11 cellular contexts compared by ENCODE assay signal in genomic region chr7:88357295-88357694, GRCh38. TPM values are rescaled to one million over a fixed set of nuclear protein-coding genes. Genes with fewer than 3 reads are reported as not detected.
A peak's percentile ranks its signal among the peaks of the same experiment; 100 is the strongest.
DNase-seq lines count a peak whose midpoint lies in the region; ATAC-seq, FAIRE-seq and TF ChIP-seq lines count a peak whose summit lies in the region.
"Had no signal": no experiment of that assay in that cellular context is flagged by ENCODE, and none has a peak within 500 bp of the region (broad histone marks: within the 10 kb centered on the region; RNA-seq: fewer than 3 reads in every experiment).

No MANE protein-coding gene starts in this region.

- no peaks in the 10 kb centered on the region; the same call in 1 of the 2 replicates for H4K20me1 ChIP-seq in PC-9 (ENCODE audit: insufficient read depth)

- no peak overlapping the region for H3K4me2 ChIP-seq in PC-9

- no peaks in the 10 kb centered on the region for H3K27me3 ChIP-seq in PC-9 (ENCODE audit: insufficient read depth, low read depth)
- no peaks in the 10 kb centered on the region for H3K27me3 ChIP-seq in pancreas

- no peaks in the 10 kb centered on the region for H3F3A ChIP-seq in PC-9 (ENCODE audit: insufficient read depth, low read depth)

- H2AFZ ChIP-seq in PC-9, result no peak overlapping the region

- 17 to 23% methylated on average over 1 of the region's 1 CpG for WGBS in pancreas, 2 donors

- no peaks in the 10 kb centered on the region for H3K9me2 ChIP-seq in PC-9 (ENCODE audit: insufficient read depth)

- 0 out of 2 replicates have a peak, but pooled peaks have one; percentile 11 for TF ChIP-seq CTCF in GM12874 (IDR thresholded peaks at IDR 0.05; ENCODE audit: insufficient read depth, low read depth, low read length)
- TF ChIP-seq CTCF in PC-9 (conservative IDR thresholded peaks at IDR 0.05), result peak; percentile 50
- no peak for TF ChIP-seq CTCF in pancreas (IDR thresholded peaks at IDR 0.05)
- TF ChIP-seq CTCF in GM20000 (IDR thresholded peaks at IDR 0.05; ENCODE audit: extremely low read depth, missing control alignments), result no peak

- FAIRE-seq in pancreas (lab: Jason Lieb, UNC), result no peak
- FAIRE-seq: GM12891 had no signal

- intact Hi-C loops in PC-9 (cut with micrococcal nuclease; ENCODE audit: unreplicated experiment), result loop anchor here (1.0 to 5.0 kb wide), 2 partner anchors 50 to 130 kb away; partner anchors contain the start of gene STEAP4
- intact Hi-C loops in pancreas (cut with DNase I), result no loop called here

- ATAC-seq in pancreas, result peak; percentile 54 to 87 (median 78)
- no peak for ATAC-seq in HG03159 (IDR thresholded peaks at IDR 0.05; ENCODE audit: unreplicated experiment)
- ATAC-seq: activated naive CD8-positive, alpha-beta T cell treated with anti-CD3 and anti-CD28 coated beads, Interleukin-2, amount 50 U/mL, for 24 hours had no signal

- H3K36me3 ChIP-seq in PC-9 (ENCODE audit: low read depth) (no peaks in the 10 kb centered on the region), pancreas (no peaks in the 10 kb centered on the region)

- no peaks in the 10 kb centered on the region for H3K79me2 ChIP-seq in PC-9 (ENCODE audit: low read depth)

- H3K9me3 ChIP-seq in PC-9 (ENCODE audit: insufficient read depth, low read depth) (no peaks in the 10 kb centered on the region), pancreas (no peaks in the 10 kb centered on the region)

- BruUV-seq in PC-9 (replicated peaks; lab: Mats Ljungman, UMichigan), result no TSS peak

- DNase-seq in PC-9 (peak; percentile 33 to 47), fibroblast of peridontal ligament (ENCODE audit: extremely low read depth) (peak; percentile 18), pancreas (peak in 3 of 6 donors; percentile 9 to 31 (median 24)), GM20000 (ENCODE audit: low spot score) (no peak), NCI-H1930 (lab: John Stamatoyannopoulos, UW) (no peak)
- no peak for DNase-seq in activated CD8-positive, alpha-beta memory T cell treated with anti-CD3 and anti-CD28 coated beads, Interleukin-2, amount 50 U/mL, for 4 hours
- DNase-seq: activated naive CD8-positive, alpha-beta T cell treated with anti-CD3 and anti-CD28 coated beads, Interleukin-2, amount 50 U/mL, for 24 hours; T-helper 2 cell had no signal

- H3K4me3 ChIP-seq in PC-9, result no peak overlapping the region
- no peak overlapping the region for H3K4me3 ChIP-seq in pancreas

- CTCF ChIA-PET in PC-9 (lab: Charles Lee), result interaction anchor here (1.0 to 2.7 kb wide), 2 partner anchors 78 to 114 kb away, joined by 4 to 52 read pairs; no protein-coding TSS in a partner anchor

- H3K4me1 ChIP-seq in PC-9 (replicated peaks; ENCODE audit: insufficient read depth) (peaks cover 15% of the 10 kb centered on the region), pancreas (peaks cover 11 to 16% (median 15%) of the 10 kb centered on the region in 3 donors)

- no peak overlapping the region for H3K27ac ChIP-seq in PC-9
- H3K27ac ChIP-seq in pancreas, result peak overlapping the region in 2 of 4 donors; percentile 13 to 34

- POLR2A ChIA-PET in PC-9 (lab: Charles Lee; ENCODE audit: unreplicated experiment), result no interaction called here

RNA-seq across cellular contexts. Expression of gene STEAP4, which starts 50.6 kb away (rescaled TPM):
- total RNA-seq in PC-9 (2021) (10.3 and 12.1 TPM in 2 replicates), pancreas (10 to 100 TPM in 3 of 6 donors, 1 to 10 TPM in 3; 4.2 to 15.0 (median 11.0) TPM)
- 1 to 10 TPM; 3.2 to 4.2 TPM for polyA plus RNA-seq in pancreas

Comparison
In these comparisons a context has a peak if more than half of its experiments do, and no peak if none do; other contexts are left out.
1. CTCF ChIP-seq: peak in GM12874 (single experiment) and PC-9 (single experiment); none in pancreas (0 of 4) and GM20000 (single experiment).
2. DNase-seq: peak in PC-9 (2 of 2) and fibroblast of peridontal ligament (single experiment); none in activated CD8-positive, alpha-beta memory T cell treated with anti-CD3 and anti-CD28 coated beads, Interleukin-2, amount 50 U/mL, for 4 hours (single experiment), GM20000 (single experiment) and NCI-H1930 (0 of 2).